9 cellular contexts compared by ENCODE assay signal in genomic region chr1:37919277-37919676, GRCh38. TPM values are rescaled to one million over a fixed set of nuclear protein-coding genes. Genes with fewer than 3 reads are reported as not detected.
A peak's percentile ranks its signal among the peaks of the same experiment; 100 is the strongest.
DNase-seq lines count a peak whose midpoint lies in the region; ATAC-seq and TF ChIP-seq lines count a peak whose summit lies in the region.
"Had no signal": no experiment of that assay in that cellular context is flagged by ENCODE, and none has a peak within 500 bp of the region (broad histone marks: within the 10 kb centered on the region; RNA-seq: fewer than 3 reads in every experiment).

No MANE protein-coding gene starts in this region.

- 0 out of 2 replicates have a peak, but pooled peaks cover 2% of the 10 kb centered on the region for H3K4me1 ChIP-seq in HEK293 (ENCODE audit: control insufficient read depth, insufficient read depth, low read length)

- no peak overlapping the region for H3K27ac Mint-ChIP-seq in WTC11
- H3K27ac Mint-ChIP-seq: activated naive CD4-positive, alpha-beta T cell treated with anti-CD3 and anti-CD28 coated beads, Interleukin-2, amount 50 U/mL, for 24 hours had no signal

- no peaks in the 10 kb centered on the region for H3K9me3 ChIP-seq in HEK293 (ENCODE audit: control insufficient read depth, insufficient read depth, low read depth, low read length)

- peak; percentile 90 for ATAC-seq in WTC11

- DNase-seq in BJ (ENCODE audit: low read depth) (no peak), WTC11 (ENCODE audit: low spot score) (peak; percentile 41), left kidney (ENCODE audit: low read depth, low spot score) (peak; percentile 30), GF-D8 (lab: John Stamatoyannopoulos, UW) (no peak), SW 1271 (lab: John Stamatoyannopoulos, UW) (no peak), HK-2 (ENCODE audit: unreplicated experiment) (no peak), caudate nucleus (lab: John Stamatoyannopoulos, UW) (no peak)

- no peaks in the 10 kb centered on the region for H3K27me3 ChIP-seq in BJ (ENCODE audit: control insufficient read depth, insufficient read depth, low read length)

- no peak overlapping the region for H3K4me3 Mint-ChIP-seq in WTC11
- H3K4me3 Mint-ChIP-seq: activated naive CD4-positive, alpha-beta T cell treated with anti-CD3 and anti-CD28 coated beads, Interleukin-2, amount 50 U/mL, for 24 hours had no signal

- no peak overlapping the region for H3K27ac ChIP-seq in HEK293 (ENCODE audit: extremely low read depth, low read depth, low read length)
- H3K27ac ChIP-seq in caudate nucleus (ENCODE audit: low read depth, low read length): no peak overlapping the region

- no peak overlapping the region for H3K4me3 ChIP-seq in BJ (ENCODE audit: low read depth, low read length)
- H3K4me3 ChIP-seq in HEK293 (ENCODE audit: low read depth, low read length): no peak overlapping the region

- no peaks in the 10 kb centered on the region for H3K9me3 Mint-ChIP-seq in WTC11
- H3K9me3 Mint-ChIP-seq: activated naive CD4-positive, alpha-beta T cell treated with anti-CD3 and anti-CD28 coated beads, Interleukin-2, amount 50 U/mL, for 24 hours had no signal

- no peaks in the 10 kb centered on the region for H3K4me1 Mint-ChIP-seq in WTC11

- POLR2A ChIA-PET in BJ (lab: Charles Lee) (no interaction called here), HEK293 (lab: Yijun Ruan, JAX) (no interaction called here), WTC11 (lab: Charles Lee) (no interaction called here)

- CTCF ChIA-PET in BJ (lab: Yijun Ruan, JAX): interaction anchor here (0.7 kb wide), 1 partner anchor 17 kb away, joined by 3 read pairs; no protein-coding TSS in a partner anchor
- CTCF ChIA-PET in HEK293 (lab: Yijun Ruan, JAX): no interaction called here
- CTCF ChIA-PET in WTC11 (lab: Charles Lee): no interaction called here

- no peaks in the 10 kb centered on the region for H3K27me3 Mint-ChIP-seq in WTC11 (ENCODE audit: low read depth)
- H3K27me3 Mint-ChIP-seq: activated naive CD4-positive, alpha-beta T cell treated with anti-CD3 and anti-CD28 coated beads, Interleukin-2, amount 50 U/mL, for 24 hours had no signal

- TF ChIP-seq CTCF in BJ (IDR thresholded peaks at IDR 0.05; ENCODE audit: insufficient read depth, low read depth, low read length): peak; percentile 48
- 0 out of 2 replicates have a peak, but pooled peaks have one; percentile 10 for TF ChIP-seq CTCF in HEK293 (tag by site-specific recombination; IDR thresholded peaks at IDR 0.05)
- no peak for TF ChIP-seq CTCF in WTC11 (IDR thresholded peaks at IDR 0.05)

- no peaks in the 10 kb centered on the region for H3K36me3 Mint-ChIP-seq in WTC11

- H3K36me3 ChIP-seq in BJ (ENCODE audit: control insufficient read depth, insufficient read depth, low read length) (peaks cover 6% of the 10 kb centered on the region), HEK293 (ENCODE audit: control insufficient read depth in 2 of 2, insufficient read depth in 1 of 2, low read length in 2 of 2) (peaks cover 0 to 10% of the 10 kb centered on the region in 2 experiments; a peak in 2 of 3 replicates)

TF ChIP-seq in HEK293, 187 proteins besides CTCF, POLR2A, EP300 and RAD21:
- TF ChIP-seq ZNF404 (tag by site-specific recombination; IDR thresholded peaks at IDR 0.05) (no peak), ZNF48 (tag by site-specific recombination; IDR thresholded peaks at IDR 0.05) (no peak), ZNF433 (tag by site-specific recombination; IDR thresholded peaks at IDR 0.05; ENCODE audit: low read depth) (no peak), ZBTB7A (tag by site-specific recombination; IDR thresholded peaks at IDR 0.05; ENCODE audit: low read depth) (no peak), ZNF416 (tag by site-specific recombination; IDR thresholded peaks at IDR 0.05) (no peak), ZNF549 (tag by site-specific recombination; IDR thresholded peaks at IDR 0.05) (no peak), ZNF174 (tag by site-specific recombination; IDR thresholded peaks at IDR 0.05) (no peak), ZNF302 (tag by site-specific recombination; IDR thresholded peaks at IDR 0.05; ENCODE audit: low read depth) (no peak), ZNF664 (tag by site-specific recombination; IDR thresholded peaks at IDR 0.05) (no peak)
- TF ChIP-seq, protein P1, sequence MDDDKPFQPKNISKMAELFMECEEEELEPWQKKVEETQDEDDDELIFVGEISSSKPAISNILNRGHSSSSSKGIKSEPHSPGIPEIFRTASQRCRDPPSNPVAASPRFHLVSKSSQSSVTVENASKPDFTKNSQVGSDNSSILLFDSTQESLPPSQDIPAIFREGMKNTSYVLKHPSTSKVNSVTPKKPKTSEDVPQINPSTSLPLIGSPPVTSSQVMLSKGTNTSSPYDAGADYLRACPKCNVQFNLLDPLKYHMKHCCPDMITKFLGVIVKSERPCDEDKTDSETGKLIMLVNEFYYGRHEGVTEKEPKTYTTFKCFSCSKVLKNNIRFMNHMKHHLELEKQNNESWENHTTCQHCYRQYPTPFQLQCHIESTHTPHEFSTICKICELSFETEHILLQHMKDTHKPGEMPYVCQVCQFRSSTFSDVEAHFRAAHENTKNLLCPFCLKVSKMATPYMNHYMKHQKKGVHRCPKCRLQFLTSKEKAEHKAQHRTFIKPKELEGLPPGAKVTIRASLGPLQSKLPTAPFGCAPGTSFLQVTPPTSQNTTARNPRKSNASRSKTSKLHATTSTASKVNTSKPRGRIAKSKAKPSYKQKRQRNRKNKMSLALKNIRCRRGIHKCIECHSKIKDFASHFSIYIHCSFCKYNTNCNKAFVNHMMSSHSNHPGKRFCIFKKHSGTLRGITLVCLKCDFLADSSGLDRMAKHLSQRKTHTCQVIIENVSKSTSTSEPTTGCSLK (tag by site-specific recombination; IDR thresholded peaks at IDR 0.05): no peak

TF ChIP-seq in WTC11, 78 proteins besides CTCF, POLR2A, EP300 and RAD21 (continues in another document):
- TF ChIP-seq ZNF121 (CRISPR knock-in tag; IDR thresholded peaks at IDR 0.05) (no peak), ZBTB21 (CRISPR knock-in tag; IDR thresholded peaks at IDR 0.05; ENCODE audit: borderline replicate concordance) (no peak), ELF4 (CRISPR knock-in tag; IDR thresholded peaks at IDR 0.05; ENCODE audit: low read depth) (no peak), ZNF671 (CRISPR knock-in tag; IDR thresholded peaks at IDR 0.05) (no peak), RORB (CRISPR knock-in tag; IDR thresholded peaks at IDR 0.05) (no peak), USF2 (CRISPR knock-in tag; IDR thresholded peaks at IDR 0.05) (no peak), KAT7 (CRISPR knock-in tag; IDR thresholded peaks at IDR 0.05; ENCODE audit: borderline replicate concordance) (no peak), PRDM15 (CRISPR knock-in tag; IDR thresholded peaks at IDR 0.05) (no peak), NR1H2 (CRISPR knock-in tag; IDR thresholded peaks at IDR 0.05) (no peak), NFATC4 (CRISPR knock-in tag; IDR thresholded peaks at IDR 0.05) (no peak), E2F4 (CRISPR knock-in tag; IDR thresholded peaks at IDR 0.05; ENCODE audit: borderline replicate concordance, low read depth) (no peak), TCF7 (CRISPR knock-in tag; IDR thresholded peaks at IDR 0.05; ENCODE audit: low read depth) (no peak), JAZF1 (CRISPR knock-in tag; IDR thresholded peaks at IDR 0.05) (no peak), JUN (CRISPR knock-in tag; IDR thresholded peaks at IDR 0.05) (no peak), ZNF317 (CRISPR knock-in tag; IDR thresholded peaks at IDR 0.05; ENCODE audit: borderline replicate concordance, low read depth) (no peak)

RNA-seq across cellular contexts. Expression of gene INPP5B, which starts 27.6 kb away (rescaled TPM):
- polyA plus RNA-seq in BJ (2011; rRNA removed): 21.0 and 21.9 TPM in 2 replicates
- polyA minus RNA-seq in BJ (2011; rRNA and poly(A)+ RNA removed): 15.2 and 17.3 TPM in 2 replicates
- 26.8 to 29.4 TPM (median 27.3 TPM) in 3 replicates for total RNA-seq in WTC11 (2021)

RNA-seq across cellular contexts. Expression of gene MTF1, which starts 59.9 kb away (rescaled TPM):
- polyA plus RNA-seq in BJ (2011; rRNA removed): 6.9 and 7.7 TPM in 2 replicates
- polyA minus RNA-seq in BJ (2011; rRNA and poly(A)+ RNA removed): 7.6 and 9.3 TPM in 2 replicates
- total RNA-seq in WTC11 (2021): 10.1 to 12.2 TPM (median 10.9 TPM) in 3 replicates

Comparison
In these comparisons a context has a peak if more than half of its experiments do, and no peak if none do; other contexts are left out.
1. DNase-seq: peak in WTC11 (single experiment) and left kidney (single experiment); none in BJ (single experiment), GF-D8 (single experiment), SW 1271 (0 of 2), HK-2 (single experiment) and caudate nucleus (0 of 61).